Comparison of ENCODE assay signal across 8 cellular contexts in genomic region chr10:75111906-75112703, GRCh38. TPM values are rescaled to one million over a fixed set of nuclear protein-coding genes. Genes with fewer than 3 reads are reported as not detected.
DNase-seq lines count a peak whose midpoint lies in the region; ATAC-seq, FAIRE-seq and TF ChIP-seq lines count a peak whose summit lies in the region.

No MANE protein-coding gene starts in this region.

- H3K27me3 ChIP-seq in esophagus (ENCODE audit: control insufficient read depth in 1 of 2, insufficient read depth in 2 of 2, low read length in 2 of 2), result no peaks in the 10 kb centered on the region

- peaks cover 42% of the 10 kb centered on the region for H3K4me1 ChIP-seq in A549
- H3K4me1 ChIP-seq in esophagus (ENCODE audit: control insufficient read depth in 2 of 2, insufficient read depth in 2 of 2, low read length in 1 of 2), result peaks cover 0 to 2% of the 10 kb centered on the region in 2 donors

- no peak for TF ChIP-seq POLR2A in A549 (IDR thresholded peaks at IDR 0.05; ENCODE audit: low read length)

- WGBS in A549 (ENCODE audit: missing lambda C conversion rate), result 3% methylated on average over 23 of the region's 23 CpGs
- WGBS in esophagus, 2 donors, result 0 to 1% methylated on average over 23 of the region's 23 CpGs

- no peak for TF ChIP-seq EP300 in A549 (IDR thresholded peaks at IDR 0.05)

- no peak for TF ChIP-seq CTCF in A549 (IDR thresholded peaks at IDR 0.05)

- no peak for FAIRE-seq in A549 (lab: Jason Lieb, UNC)

- TF ChIP-seq RAD21 in A549 (conservative IDR thresholded peaks at IDR 0.05 in 1 of 2, IDR thresholded peaks at IDR 0.05 in 1 of 2), result no peak; a peak in 1 of 5 replicates

- H3K27ac ChIP-seq in A549 (peak overlapping the region; percentile 82 to 94), esophagus (ENCODE audit: low read depth in 2 of 2, low read length in 1 of 2) (peak overlapping the region; percentile 99)

- POLR2A ChIA-PET in A549 (lab: Yijun Ruan, JAX), result interaction anchor here (0.6 to 1.8 kb wide), 10 partner anchors 17 to 120 kb away, joined by 3 to 7 read pairs (median 4); partner anchors contain the start of gene VDAC2

- no peaks in the 10 kb centered on the region for H3K36me3 ChIP-seq in esophagus (ENCODE audit: control insufficient read depth in 2 of 2, insufficient read depth in 2 of 2, low read length in 1 of 2)

- H3K4me2 ChIP-seq in A549, result peak overlapping the region; percentile 81

- CTCF ChIA-PET in A549 (lab: Yijun Ruan, JAX), result interaction anchor here (0.7 to 8.7 kb wide), 6 partner anchors 8 to 124 kb away, joined by 3 to 61 read pairs (median 4); partner anchors contain the start of gene COMTD1

- DNase-seq in A549 (ENCODE audit: low read depth in 1 of 2, low spot score in 1 of 2) (peak; percentile 60 to 72), NCI-H526 (lab: John Stamatoyannopoulos, UW) (peak; percentile 40 to 63), mucosa of gallbladder (ENCODE audit: low spot score) (peak; percentile 45), stromal cell of bone marrow (ENCODE audit: low read depth) (peak; percentile 27)
- DNase-seq in activated CD8-positive, alpha-beta memory T cell treated with anti-CD3 and anti-CD28 coated beads, Interleukin-2, amount 50 U/mL, for 48 hours, result peak; percentile 73

- H3K9me3 ChIP-seq in A549, result no peaks in the 10 kb centered on the region
- H3K9me3 ChIP-seq in esophagus (ENCODE audit: control insufficient read depth in 2 of 2, insufficient read depth in 1 of 2, low read depth in 1 of 2, low read length in 1 of 2), result no peaks in the 10 kb centered on the region

- peak; percentile 71 to 75 for ATAC-seq in A549
- ATAC-seq in GM18498 (IDR thresholded peaks at IDR 0.05; ENCODE audit: unreplicated experiment), result peak; percentile 29
- peak; percentile 26 for ATAC-seq in HG02973 (IDR thresholded peaks at IDR 0.05; ENCODE audit: unreplicated experiment)

- H3K4me3 ChIP-seq in A549, result peak overlapping the region; percentile 66
- peak overlapping the region; percentile 73 to 89 for H3K4me3 ChIP-seq in esophagus (ENCODE audit: low read depth in 1 of 2, low read length in 2 of 2)

TF ChIP-seq in A549, 52 proteins besides CTCF, POLR2A, EP300 and RAD21:
- TF ChIP-seq FOSL2 (IDR thresholded peaks at IDR 0.05), result no peak
- TF ChIP-seq FOSL2 (CRISPR knock-in tag; IDR thresholded peaks at IDR 0.05), result 0 out of 2 replicates have a peak, but pooled peaks have one; percentile 9
- TF ChIP-seq HDAC2 (IDR thresholded peaks at IDR 0.05), result no peak
- no peak for TF ChIP-seq BCL3 (IDR thresholded peaks at IDR 0.05)
TF ChIP-seq in A549: peak in this region for 1.

RNA-seq across cellular contexts. Expression of gene SAMD8, which starts 0.6 kb away (rescaled TPM):
- polyA plus RNA-seq in A549 (2011; rRNA removed) (27.9 and 33.3 TPM in 2 replicates), A549 (2017; fragmentation: RNase III; extraction: RNeasy Plus Mini Kit Qiagen cat#74134 plus additional on column Dnase treatment) (9.8 to 11.0 TPM (median 10.9 TPM) in 3 replicates), esophagus (1 to 10 TPM; 8.1 to 9.7 TPM)
- polyA plus RNA-seq in A549 (2012; cell fraction: cytosol; rRNA removed), result 4.4 and 6.0 TPM in 2 replicates
- 2.8 and 4.6 TPM in 2 replicates for polyA plus RNA-seq in A549 (2012; cell fraction: nucleus; rRNA removed)
- polyA minus RNA-seq in A549 (2011; rRNA and poly(A)+ RNA removed), result 26.7 and 28.6 TPM in 2 replicates
- 20.2 TPM for total RNA-seq in mucosa of gallbladder

Comparison
In these comparisons a context has a peak if more than half of its experiments do, and no peak if none do; other contexts are left out.
1. Peak in every context shown above with its lines: DNase-seq, ATAC-seq, H3K4me3 ChIP-seq and H3K27ac ChIP-seq.